Comparison of ENCODE assay signal across 10 cellular contexts in genomic region chr15:70036585-70037343, GRCh38.
DNase-seq lines count a peak whose midpoint lies in the region; ATAC-seq lines count a peak whose summit lies in the region.
"Had no signal": no experiment of that assay in that cellular context is flagged by ENCODE, and none has a peak within 500 bp of the region (broad histone marks: within the 10 kb centered on the region; RNA-seq: fewer than 3 reads in every experiment).

No MANE protein-coding gene starts in this region.

- peak overlapping the region; percentile 96 for H3K27ac Mint-ChIP-seq in memory B cell

- peak overlapping the region; percentile 70 for H3K4me3 Mint-ChIP-seq in memory B cell
- H3K4me3 Mint-ChIP-seq: central memory CD8-positive, alpha-beta T cell had no signal

- ATAC-seq in GM19025 (IDR thresholded peaks at IDR 0.05; ENCODE audit: low read depth, unreplicated experiment) (peak; percentile 77), HG02759 (IDR thresholded peaks at IDR 0.05; ENCODE audit: unreplicated experiment) (peak; percentile 75), memory B cell (ENCODE audit: low read depth) (peak; percentile 72)

- no peaks in the 10 kb centered on the region for H3K4me1 ChIP-seq in effector memory CD4-positive, alpha-beta T cell (ENCODE audit: control insufficient read depth, insufficient read depth, low read length, poor library complexity, severe bottlenecking)
- H3K4me1 ChIP-seq: tibial artery had no signal

- no peaks in the 10 kb centered on the region for H3K27me3 ChIP-seq in effector memory CD4-positive, alpha-beta T cell (replicated peaks; ENCODE audit: control insufficient read depth, insufficient read depth, low read length, poor library complexity, severe bottlenecking)

- H3K27ac ChIP-seq in effector memory CD4-positive, alpha-beta T cell (ENCODE audit: insufficient read depth, low read length, poor library complexity, severe bottlenecking), result no peak overlapping the region
- H3K27ac ChIP-seq: tibial artery had no signal

- H3K27me3 Mint-ChIP-seq in memory B cell, result no peaks in the 10 kb centered on the region
- H3K27me3 Mint-ChIP-seq: central memory CD8-positive, alpha-beta T cell had no signal

- DNase-seq in NCI-H146 (lab: John Stamatoyannopoulos, UW) (peak; percentile 82), memory B cell (ENCODE audit: low spot score in 2 of 2) (peak; percentile 49 to 58), NCI-H128 (lab: John Stamatoyannopoulos, UW; ENCODE audit: unreplicated experiment) (no peak), superior temporal gyrus (ENCODE audit: extremely low spot score) (no peak), HuH-7 (ENCODE audit: low spot score) (no peak)
- no peak for DNase-seq in effector memory CD4-positive, alpha-beta T cell

- H3K4me3 ChIP-seq in effector memory CD4-positive, alpha-beta T cell (ENCODE audit: insufficient read depth, low read depth, low read length, poor library complexity, severe bottlenecking), result no peak overlapping the region
- H3K4me3 ChIP-seq: tibial artery had no signal

- H3K4me1 Mint-ChIP-seq in memory B cell, result peaks cover 55% of the 10 kb centered on the region
- H3K4me1 Mint-ChIP-seq: central memory CD8-positive, alpha-beta T cell had no signal

- H3K9me3 Mint-ChIP-seq in memory B cell, result no peaks in the 10 kb centered on the region
- H3K9me3 Mint-ChIP-seq: central memory CD8-positive, alpha-beta T cell had no signal

- H3K36me3 Mint-ChIP-seq in memory B cell, result no peaks in the 10 kb centered on the region

- H3K9me3 ChIP-seq in effector memory CD4-positive, alpha-beta T cell (ENCODE audit: control insufficient read depth, low read length), result no peaks in the 10 kb centered on the region
- H3K9me3 ChIP-seq: tibial artery had no signal

- H3K36me3 ChIP-seq in effector memory CD4-positive, alpha-beta T cell (ENCODE audit: control insufficient read depth, insufficient read depth, low read length), result no peaks in the 10 kb centered on the region
- H3K36me3 ChIP-seq: tibial artery had no signal

Comparison
In these comparisons a context has a peak if more than half of its experiments do, and no peak if none do; other contexts are left out.
1. DNase-seq: peak in NCI-H146 (single experiment) and memory B cell (2 of 2); none in effector memory CD4-positive, alpha-beta T cell (0 of 3), NCI-H128 (single experiment), superior temporal gyrus (single experiment) and HuH-7 (single experiment).
2. Peak in every context shown above with its lines, with median percentiles within 50 percentile points of each other: ATAC-seq.